Comparison of ENCODE assay signal across 7 cellular contexts in genomic region chr2:203534486-203535077, GRCh38. TPM values are rescaled to one million over a fixed set of nuclear protein-coding genes. Genes with fewer than 3 reads are reported as not detected.
DNase-seq lines count a peak whose midpoint lies in the region; ATAC-seq and TF ChIP-seq lines count a peak whose summit lies in the region.

No MANE protein-coding gene starts in this region.

- peak overlapping the region; percentile 89 for H3K4me3 ChIP-seq in kidney epithelial cell (ENCODE audit: low read depth, low read length)

- H3K27ac Mint-ChIP-seq in brain: peak overlapping the region; percentile 80 to 92 (median 88)

- DNase-seq in kidney epithelial cell (ENCODE audit: low read depth) (no peak), NK-92 (lab: John Stamatoyannopoulos, UW; ENCODE audit: unreplicated experiment) (no peak)
- peak; percentile 40 to 49 for DNase-seq in stimulated activated CD4-positive, alpha-beta T cell treated with anti-CD3 and anti-CD28 coated beads, Interleukin-2, amount 100 ng/mL, for 24 hours

- peaks cover 10% of the 10 kb centered on the region for H3K36me3 Mint-ChIP-seq in brain

- peaks cover 12 to 19% (median 14%) of the 10 kb centered on the region in 5 experiments for H3K9me3 Mint-ChIP-seq in brain

- peak overlapping the region; percentile 89 to 98 (median 93) for H3K4me3 Mint-ChIP-seq in brain

- TF ChIP-seq CTCF in brain (conservative IDR thresholded peaks at IDR 0.05): no peak
- no peak for TF ChIP-seq CTCF in kidney epithelial cell (IDR thresholded peaks at IDR 0.05; ENCODE audit: insufficient read depth, low read length, poor library complexity, severe bottlenecking)

- no peaks in the 10 kb centered on the region for H3K27me3 ChIP-seq in kidney epithelial cell (ENCODE audit: control insufficient read depth, insufficient read depth, low read length)

- H3K27me3 Mint-ChIP-seq in brain: peaks cover 21% of the 10 kb centered on the region

- ATAC-seq in GM18868 (IDR thresholded peaks at IDR 0.05; ENCODE audit: unreplicated experiment): peak; percentile 28
- peak; percentile 36 for ATAC-seq in HG03045 (IDR thresholded peaks at IDR 0.05; ENCODE audit: unreplicated experiment)
- peak; percentile 50 for ATAC-seq in SK-N-SH treated with all-trans-retinoic acid at 6 μM for 48 hours

- peaks cover 49% of the 10 kb centered on the region for H3K4me1 Mint-ChIP-seq in brain

- H3K36me3 ChIP-seq in kidney epithelial cell (ENCODE audit: control insufficient read depth, insufficient read depth, low read length): no peaks in the 10 kb centered on the region

TF ChIP-seq in SK-N-SH treated with all-trans-retinoic acid at 6 μM for 48 hours, 23 proteins besides CTCF, POLR2A, EP300 and RAD21:
- TF ChIP-seq ARNTL (CRISPR knock-in tag; IDR thresholded peaks at IDR 0.05; ENCODE audit: borderline replicate concordance, low read depth) (no peak), TOX (CRISPR knock-in tag; IDR thresholded peaks at IDR 0.05; ENCODE audit: borderline replicate concordance) (no peak), CSDC2 (CRISPR knock-in tag; IDR thresholded peaks at IDR 0.05) (no peak), TSHZ2 (CRISPR knock-in tag; IDR thresholded peaks at IDR 0.05) (no peak), CSRNP3 (CRISPR knock-in tag; IDR thresholded peaks at IDR 0.05) (no peak)

RNA-seq across cellular contexts. Expression of gene RAPH1, which starts 0.5 kb away (rescaled TPM):
- 7.3 TPM for polyA plus RNA-seq in brain (ENCODE audit: insufficient read depth, low read depth, low replicate concordance)
- total RNA-seq in kidney epithelial cell: 18.0 and 28.9 TPM in 2 replicates

Comparison
In these comparisons a context has a peak if more than half of its experiments do, and no peak if none do; other contexts are left out.
1. DNase-seq: peak in stimulated activated CD4-positive, alpha-beta T cell treated with anti-CD3 and anti-CD28 coated beads, Interleukin-2, amount 100 ng/mL, for 24 hours (2 of 2); none in kidney epithelial cell (single experiment) and NK-92 (single experiment).
2. Peak in every context shown above with its lines, with median percentiles within 50 percentile points of each other: ATAC-seq.